In the genomic region with DNA sequence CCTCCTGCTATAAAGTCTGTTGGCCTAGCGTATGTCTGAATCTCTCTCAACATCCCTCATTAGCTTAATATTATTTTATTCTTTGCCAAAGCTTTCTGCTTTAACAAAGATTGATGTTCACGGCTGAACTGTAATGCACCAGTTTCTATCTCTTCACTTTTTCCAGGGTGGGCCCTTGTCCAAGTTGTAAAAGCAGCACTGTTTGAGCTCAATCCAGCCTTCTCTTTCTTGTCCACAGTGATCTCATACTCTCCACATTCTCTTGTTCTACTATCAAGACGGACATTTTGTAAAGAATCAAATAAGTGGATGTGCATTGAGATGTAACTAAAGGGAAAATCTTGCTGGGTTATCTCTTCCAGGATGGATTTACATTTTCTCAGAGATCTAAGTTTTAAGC, we compare ENCODE assay signal across 29 cellular contexts. TPM values are rescaled to one million over a fixed set of nuclear protein-coding genes. Genes with fewer than 3 reads are reported as not detected.
"Had no signal": no experiment of that assay in that cellular context is flagged by ENCODE, and none has a peak within 500 bp of the region (broad histone marks: within the 10 kb centered on the region; RNA-seq: fewer than 3 reads in every experiment).

No MANE protein-coding gene starts in this region.

- H3K4me1 ChIP-seq: colonic mucosa, esophagus squamous epithelium, lower lobe of right lung, neural progenitor cell, pancreas, prostate gland, right lobe of liver, spleen, testis, tibial nerve, upper lobe of right lung had no signal

- H3K27me3 ChIP-seq: colonic mucosa, esophagus squamous epithelium, hepatocyte, neural progenitor cell, spleen, testis, upper lobe of right lung had no signal

- H3K27me3 Mint-ChIP-seq: memory B cell; stimulated activated naive B cell treated with anti-CD40 and anti-IgM and Interleukin-4, amounts not matched to agents 10 μg/mL and 1 μg/mL and 100 μg/mL, for 72 hours; stimulated activated naive CD8-positive, alpha-beta T cell treated with anti-CD3 and anti-CD28 coated beads, Interleukin-15, amount 100 ng/mL, for 72 hours had no signal

- DNase-seq: colonic mucosa; dermis blood vessel endothelial cell; esophagus squamous epithelium; foreskin melanocyte; head of caudate nucleus; lower lobe of right lung; natural killer cell; nucleus accumbens; pancreas; right lobe of liver; spleen; stimulated activated CD4-positive, alpha-beta T cell treated with anti-CD3 and anti-CD28 coated beads, Interleukin-15, amount 100 ng/mL, for 24 hours; stimulated activated CD4-positive, alpha-beta T cell treated with anti-CD3 and anti-CD28 coated beads, Interleukin-1b, Interleukin-23, amount 100 ng/mL, for 48 hours; stimulated activated CD4-positive, alpha-beta T cell treated with anti-CD3 and anti-CD28 coated beads, Interleukin-4, amount 100 ng/mL, for 24 hours; stimulated activated naive B cell treated with anti-CD40 and anti-IgM and Interleukin-4, amounts not matched to agents 10 μg/mL and 1 μg/mL and 100 μg/mL, for 72 hours; stimulated activated naive CD8-positive, alpha-beta T cell treated with anti-CD3 and anti-CD28 coated beads, Interleukin-15, amount 100 ng/mL, for 72 hours; testis; upper lobe of right lung had no signal

- H3K27ac Mint-ChIP-seq: memory B cell; mesothelial cell of epicardium; natural killer cell; neural progenitor cell; stimulated activated naive B cell treated with anti-CD40 and anti-IgM and Interleukin-4, amounts not matched to agents 10 μg/mL and 1 μg/mL and 100 μg/mL, for 72 hours; stimulated activated naive CD8-positive, alpha-beta T cell treated with anti-CD3 and anti-CD28 coated beads, Interleukin-15, amount 100 ng/mL, for 72 hours had no signal

- H3K36me3 Mint-ChIP-seq: memory B cell, mesothelial cell of epicardium, natural killer cell, neural progenitor cell had no signal

- H3K36me3 ChIP-seq: colonic mucosa, esophagus squamous epithelium, lower lobe of right lung, neural progenitor cell, pancreas, prostate gland, right lobe of liver, spleen, tibial nerve, upper lobe of right lung had no signal

- H3K4me3 ChIP-seq: colonic mucosa, esophagus squamous epithelium, hepatocyte, lower lobe of right lung, neural progenitor cell, pancreas, prostate gland, right lobe of liver, spleen, testis, tibial nerve, upper lobe of right lung had no signal

- H3K4me3 Mint-ChIP-seq: memory B cell; mesothelial cell of epicardium; natural killer cell; neural progenitor cell; stimulated activated naive B cell treated with anti-CD40 and anti-IgM and Interleukin-4, amounts not matched to agents 10 μg/mL and 1 μg/mL and 100 μg/mL, for 72 hours; stimulated activated naive CD8-positive, alpha-beta T cell treated with anti-CD3 and anti-CD28 coated beads, Interleukin-15, amount 100 ng/mL, for 72 hours had no signal

- H3K4me1 Mint-ChIP-seq: memory B cell; mesothelial cell of epicardium; natural killer cell; neural progenitor cell; stimulated activated naive CD8-positive, alpha-beta T cell treated with anti-CD3 and anti-CD28 coated beads, Interleukin-15, amount 100 ng/mL, for 72 hours had no signal

- ATAC-seq: left lobe of liver; lower lobe of right lung; natural killer cell; pancreas; right lobe of liver; stimulated activated naive B cell treated with anti-CD40 and anti-IgM and Interleukin-4, amounts not matched to agents 10 μg/mL and 1 μg/mL and 100 μg/mL, for 72 hours; stimulated activated naive CD8-positive, alpha-beta T cell treated with anti-CD3 and anti-CD28 coated beads, Interleukin-15, amount 100 ng/mL, for 72 hours; upper lobe of right lung had no signal

- H3K9me3 ChIP-seq: colonic mucosa, esophagus squamous epithelium, lower lobe of right lung, pancreas, prostate gland, right lobe of liver, spleen, testis, tibial nerve, upper lobe of right lung had no signal

- H3K9me3 Mint-ChIP-seq: memory B cell; natural killer cell; stimulated activated naive CD8-positive, alpha-beta T cell treated with anti-CD3 and anti-CD28 coated beads, Interleukin-15, amount 100 ng/mL, for 72 hours had no signal

- H3K9ac ChIP-seq: neural progenitor cell had no signal

- H2AFZ ChIP-seq: hepatocyte, neural progenitor cell had no signal

- H3K27ac ChIP-seq: colonic mucosa, esophagus squamous epithelium, hepatocyte, lower lobe of right lung, neural progenitor cell, pancreas, prostate gland, right lobe of liver, spleen, testis, tibial nerve, upper lobe of right lung had no signal

- H3K79me2 ChIP-seq: hepatocyte had no signal

- H3K4me2 ChIP-seq: hepatocyte, neural progenitor cell had no signal

RNA-seq across cellular contexts. Expression of a gene that starts 34.4 kb away (rescaled TPM):
- total RNA-seq: cerebellum, colonic mucosa, dermis blood vessel endothelial cell, hepatocyte, kidney epithelial cell, left lobe of liver, lower lobe of right lung, mesothelial cell of epicardium, mucosa of gallbladder, natural killer cell, renal cortical epithelial cell, right lobe of liver, spleen, testis, upper lobe of right lung had no signal
- polyA plus RNA-seq: hepatocyte had no signal

RNA-seq across cellular contexts. Expression of a gene that starts 54.0 kb away (rescaled TPM):
- total RNA-seq: dermis blood vessel endothelial cell, kidney epithelial cell, left lobe of liver, natural killer cell, right lobe of liver, upper lobe of right lung had no signal
